ENCODE assay signal across 23 cellular contexts in the genomic region with DNA sequence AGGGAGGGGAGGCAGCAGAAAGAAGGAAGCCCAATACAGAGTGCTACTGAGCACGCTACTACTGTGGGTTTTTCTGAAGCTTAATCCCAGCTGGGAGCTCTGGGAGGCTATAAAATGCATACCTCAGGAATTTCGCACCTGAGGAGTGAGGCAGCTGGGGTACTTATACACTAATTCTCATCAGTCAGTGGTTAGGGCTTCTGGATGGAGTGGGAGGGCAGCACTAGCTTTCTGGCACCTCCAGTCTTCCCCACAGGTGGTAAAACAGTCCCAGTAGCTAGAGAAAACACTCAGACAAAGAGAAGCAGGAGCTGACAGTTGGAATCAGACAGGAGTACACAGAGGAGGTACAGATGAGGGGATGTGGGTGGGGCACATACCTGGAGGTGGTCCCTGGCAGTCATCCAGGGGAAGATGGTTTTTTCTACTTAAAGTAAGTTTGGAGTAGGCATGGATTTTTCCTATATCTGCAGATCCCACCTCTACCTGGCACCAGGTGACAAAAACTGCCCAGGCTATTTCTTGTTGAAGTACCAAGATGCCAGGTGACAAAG. TPM values are rescaled to one million over a fixed set of nuclear protein-coding genes. Genes with fewer than 3 reads are reported as not detected.
"Had no signal": no experiment of that assay in that cellular context is flagged by ENCODE, and none has a peak within 500 bp of the region (broad histone marks: within the 10 kb centered on the region; RNA-seq: fewer than 3 reads in every experiment).

No MANE protein-coding gene starts in this region.

- H3K27me3 ChIP-seq: uterus had no signal

- DNase-seq: activated CD4-positive, alpha-beta memory T cell treated with anti-CD3 and anti-CD28 coated beads, Interleukin-2, amount 10 ng/mL, durations not matched to agents 7 days and 5 days; activated CD4-positive, alpha-beta T cell treated with anti-CD3 and anti-CD28 coated beads for 48 hours; activated CD4-positive, CD25-positive, alpha-beta regulatory T cell; activated effector memory CD4-positive, alpha-beta T cell treated with Interleukin-2 at 50 U/mL for 16 hours; activated naive CD4-positive, alpha-beta T cell treated with anti-CD3 and anti-CD28 coated beads, Interleukin-2, amount 50 U/mL, for 16 hours; activated T-cell treated with anti-CD3 and anti-CD28 coated beads, Interleukin-2, amount 50 U/mL, for 48 hours; aorta; effector CD4-positive, alpha-beta T cell; gastrocnemius medialis; heart left ventricle; kidney; occipital lobe; stimulated activated CD4-positive, alpha-beta T cell treated with anti-CD3 and anti-CD28 coated beads, Interleukin-2, amount 100 ng/mL, for 24 hours; stimulated activated naive CD4-positive, alpha-beta T cell treated with Interleukin-2 at 50 U/mL for 16 hours; tibial artery; uterus had no signal

- H3K4me3 Mint-ChIP-seq: activated CD4-positive, alpha-beta memory T cell treated with anti-CD3 and anti-CD28 coated beads, Interleukin-2, amount 10 ng/mL, durations not matched to agents 7 days and 5 days had no signal

- H3K4me1 ChIP-seq: gastrocnemius medialis, uterus had no signal

- H3K27ac Mint-ChIP-seq: activated CD4-positive, alpha-beta memory T cell treated with anti-CD3 and anti-CD28 coated beads, Interleukin-2, amount 10 ng/mL, durations not matched to agents 7 days and 5 days had no signal

- H3K36me3 ChIP-seq: gastrocnemius medialis, heart left ventricle, tibial artery, uterus had no signal

- H3K4me1 Mint-ChIP-seq: activated CD4-positive, alpha-beta memory T cell treated with anti-CD3 and anti-CD28 coated beads, Interleukin-2, amount 10 ng/mL, durations not matched to agents 7 days and 5 days had no signal

- ATAC-seq: esophagus mucosa, gastrocnemius medialis, heart left ventricle, left lobe of liver had no signal

- H3K4me3 ChIP-seq: gastrocnemius medialis, heart left ventricle, tibial artery, uterus had no signal

- FAIRE-seq: kidney had no signal

- H3K27ac ChIP-seq: gastrocnemius medialis, heart left ventricle, tibial artery, uterus had no signal

- H3K9me3 ChIP-seq: gastrocnemius medialis, heart left ventricle, tibial artery, uterus had no signal

- H3K9me3 Mint-ChIP-seq: activated CD4-positive, alpha-beta memory T cell treated with anti-CD3 and anti-CD28 coated beads, Interleukin-2, amount 10 ng/mL, durations not matched to agents 7 days and 5 days had no signal

RNA-seq across cellular contexts. Expression of a gene that starts 37.8 kb away (rescaled TPM):
- total RNA-seq: left lobe of liver had no signal

RNA-seq across cellular contexts. Expression of a gene that starts 52.1 kb away (rescaled TPM):
- total RNA-seq: activated CD4-positive, alpha-beta memory T cell treated with anti-CD3 and anti-CD28 coated beads, Interleukin-2, amount 10 ng/mL, durations not matched to agents 7 days and 5 days; aorta; esophagus mucosa; gastrocnemius medialis; heart left ventricle; kidney; left lobe of liver; lung microvascular endothelial cell; mononuclear cell; occipital lobe; posterior vena cava; uterus had no signal
- polyA plus RNA-seq: aorta, heart left ventricle, neural cell had no signal

RNA-seq across cellular contexts. Expression of a gene that starts 53.5 kb away (rescaled TPM):
- total RNA-seq: activated CD4-positive, alpha-beta memory T cell treated with anti-CD3 and anti-CD28 coated beads, Interleukin-2, amount 10 ng/mL, durations not matched to agents 7 days and 5 days; aorta; esophagus mucosa; gastrocnemius medialis; heart left ventricle; kidney; left lobe of liver; lung microvascular endothelial cell; mononuclear cell; occipital lobe; posterior vena cava; subcutaneous adipose tissue; uterus had no signal
- polyA plus RNA-seq: aorta, heart left ventricle, neural cell had no signal
